34 cellular contexts compared by ENCODE assay signal in the genomic region with DNA sequence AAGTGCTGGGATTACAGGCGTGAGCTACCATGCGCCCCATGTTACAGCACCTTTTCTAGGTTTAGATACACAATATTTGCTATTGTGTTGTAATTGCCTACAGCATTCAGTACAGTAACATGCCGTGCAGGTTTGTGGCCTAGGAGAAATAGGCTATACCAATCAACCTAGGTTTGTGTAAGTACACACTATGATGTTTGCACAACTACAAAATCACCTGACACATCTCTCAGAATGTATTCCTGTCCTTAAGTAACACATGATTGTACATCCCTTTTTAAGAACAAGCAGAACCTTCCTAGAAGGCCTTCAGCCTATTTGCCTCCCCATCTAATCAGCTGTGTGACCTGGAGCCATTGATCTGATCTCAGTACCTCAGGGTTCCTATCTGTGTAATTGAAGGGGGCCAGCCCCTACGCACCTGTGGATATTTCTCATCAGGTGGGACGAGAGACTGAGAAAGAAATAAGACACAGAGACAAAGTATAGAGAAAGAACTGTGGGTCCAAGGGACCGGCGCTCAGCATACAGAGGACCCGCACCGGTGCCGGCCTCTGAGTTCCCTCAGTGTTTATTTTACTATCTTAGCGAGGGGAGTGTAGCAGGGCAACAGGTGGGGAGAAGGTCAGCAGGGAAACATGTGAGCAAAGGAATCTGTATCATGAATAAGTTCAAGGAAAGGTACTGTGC. TPM values are rescaled to one million over a fixed set of nuclear protein-coding genes. Genes with fewer than 3 reads are reported as not detected.
DNase-seq lines count a peak whose midpoint lies in the region; ATAC-seq, FAIRE-seq and TF ChIP-seq lines count a peak whose summit lies in the region.
"Had no signal": no experiment of that assay in that cellular context is flagged by ENCODE, and none has a peak within 500 bp of the region (broad histone marks: within the 10 kb centered on the region; RNA-seq: fewer than 3 reads in every experiment).

No MANE protein-coding gene starts in this region.

- H4K12ac ChIP-seq in trophoblast cell (ENCODE audit: low read depth, low read length), result no peak overlapping the region

- H4K8ac ChIP-seq in trophoblast cell (ENCODE audit: low read depth, low read length), result no peak overlapping the region

- in situ Hi-C loops in HepG2 (cut with HindIII; ENCODE audit: extremely low pct_ligation_motif_present, low pct_unique_long_range_greater_than_20kb), result no loop called here

- TF ChIP-seq RAD21 in HepG2 (CRISPR knock-in tag; IDR thresholded peaks at IDR 0.05), result no peak

- H3K18ac ChIP-seq in trophoblast cell (ENCODE audit: low read length), result no peak overlapping the region

- no peak overlapping the region for H4K91ac ChIP-seq in trophoblast cell (ENCODE audit: low read depth, low read length)

- H3K79me2 ChIP-seq in HepG2 (ENCODE audit: insufficient read depth, low read length) (no peaks in the 10 kb centered on the region), trophoblast cell (ENCODE audit: control insufficient read depth, insufficient read depth, low read length, poor library complexity) (no peaks in the 10 kb centered on the region)

- TF ChIP-seq CTCF in cardiac muscle cell (IDR thresholded peaks at IDR 0.05; ENCODE audit: low read depth, low read length) (no peak), heart left ventricle (IDR thresholded peaks at IDR 0.05) (no peak), HepG2 (CRISPR knock-in tag; IDR thresholded peaks at IDR 0.05) (no peak)

- TF ChIP-seq POLR2A in heart left ventricle (IDR thresholded peaks at IDR 0.05) (no peak), HepG2 (IDR thresholded peaks at IDR 0.05; ENCODE audit: insufficient read depth in 1 of 2, low read depth in 2 of 2, low read length in 2 of 2) (no peak)

- DNase-seq in cardiac muscle cell (ENCODE audit: low read depth in 1 of 2, low spot score in 1 of 2) (no peak), heart left ventricle (no peak), HepG2 (ENCODE audit: low spot score) (no peak), trophoblast cell (peak; percentile 62 to 77), T-helper 1 cell (no peak), inferior parietal cortex (ENCODE audit: extremely low spot score) (no peak)
- DNase-seq in activated CD8-positive, alpha-beta memory T cell treated with anti-CD3 and anti-CD28 coated beads for 24 hours, result no peak
- DNase-seq: activated gamma-delta T cell treated with Interleukin-2 at 50 U/mL for 16 hours; activated T-cell treated with anti-CD3 and anti-CD28 coated beads, Interleukin-2, amount 50 U/mL, for 24 hours; AML-193; DMS79; effector CD4-positive, alpha-beta T cell; foreskin keratinocyte; GF-D8; hippocampal formation; KG1; NCI-H146; NCI-H524; T-cell had no signal

- CTCF ChIA-PET in HepG2 (lab: Yijun Ruan, JAX; ENCODE audit: low intra/inter-chr PET ratio, low total read pairs), result interaction anchor here (2.1 kb wide), 1 partner anchor 46 kb away, joined by 6 read pairs; a partner anchor contains a TSS

- H3K27ac ChIP-seq in cardiac muscle cell, result peak overlapping the region; percentile 99
- no peak overlapping the region for H3K27ac ChIP-seq in heart left ventricle
- H3K27ac ChIP-seq in HepG2 (ENCODE audit: extremely low read length, insufficient read depth, low read length), result peak overlapping the region; percentile 58
- H3K27ac ChIP-seq in trophoblast cell (ENCODE audit: low read depth, low read length), result peak overlapping the region; percentile 45
- H3K27ac ChIP-seq: foreskin keratinocyte, SJCRH30, skin epidermis had no signal

- no peak overlapping the region for H3K14ac ChIP-seq in trophoblast cell (ENCODE audit: low read length)

- WGBS in heart left ventricle, 4 donors, result 74 to 84% (median 78%) methylated on average over 11 of the region's 11 CpGs
- 2% methylated on average over 11 of the region's 11 CpGs for WGBS in HepG2 (ENCODE audit: low lambda C conversion rate)
- no CpG with 5 or more reads among the region's 11 CpGs for WGBS in trophoblast cell (ENCODE audit: extremely low coverage, insufficient coverage, insufficient read length)

- H2AFZ ChIP-seq in HepG2 (ENCODE audit: low read length) (no peak overlapping the region), trophoblast cell (ENCODE audit: insufficient read depth, low read length, poor library complexity) (no peak overlapping the region)

- H2BK12ac ChIP-seq in trophoblast cell (ENCODE audit: low read length), result no peak overlapping the region

- no peaks in the 10 kb centered on the region for H4K20me1 ChIP-seq in HepG2 (ENCODE audit: insufficient read depth, low read length)

- H3K27me3 ChIP-seq in cardiac muscle cell (no peaks in the 10 kb centered on the region), heart left ventricle (no peaks in the 10 kb centered on the region), HepG2 (ENCODE audit: control insufficient read depth in 1 of 2, insufficient read depth in 2 of 2, low read length in 2 of 2) (0 out of 5 replicates have a peak, but pooled peaks cover 0 to 3% of the 10 kb centered on the region in 2 experiments), trophoblast cell (ENCODE audit: insufficient read depth, low read length) (no peaks in the 10 kb centered on the region)
- H3K27me3 ChIP-seq: foreskin keratinocyte, SJCRH30 had no signal

- no peak overlapping the region for H3K4ac ChIP-seq in trophoblast cell (ENCODE audit: low read depth, low read length)

- ATAC-seq in heart left ventricle (no peak), HepG2 (peak; percentile 67), GM18511 (IDR thresholded peaks at IDR 0.05; ENCODE audit: unreplicated experiment) (no peak)
- ATAC-seq: foreskin keratinocyte; stimulated activated effector memory CD8-positive, alpha-beta T cell treated with anti-CD3 and anti-CD28 coated beads, Interleukin-12 subunit alpha, Interleukin-12 subunit beta, amount 100 ng/mL, for 72 hours; T-cell had no signal

- no peak for TF ChIP-seq EP300 in HepG2 (IDR thresholded peaks at IDR 0.05; ENCODE audit: low read depth in 2 of 2, low read length in 2 of 2)
- TF ChIP-seq EP300 in HepG2 (CRISPR knock-in tag; IDR thresholded peaks at IDR 0.05; ENCODE audit: borderline replicate concordance), result no peak

- H3K9me3 ChIP-seq in cardiac muscle cell (ENCODE audit: low read depth) (no peaks in the 10 kb centered on the region), heart left ventricle (no peaks in the 10 kb centered on the region), HepG2 (ENCODE audit: low read length) (no peaks in the 10 kb centered on the region), trophoblast cell (ENCODE audit: insufficient read depth, low read depth, low read length) (no peaks in the 10 kb centered on the region)
- H3K9me3 ChIP-seq: SJCRH30 had no signal

- intact Hi-C loops in heart left ventricle (cut with DNase I) (no loop called here), HepG2 (cut with micrococcal nuclease; ENCODE audit: unreplicated experiment) (no loop called here)

- H2BK120ac ChIP-seq in trophoblast cell (ENCODE audit: insufficient read depth, low read length, poor library complexity), result no peak overlapping the region

- H3K79me1 ChIP-seq in trophoblast cell (ENCODE audit: low read length), result peaks cover 5% of the 10 kb centered on the region

- H3K4me3 ChIP-seq in cardiac muscle cell, result no peak overlapping the region
- H3K4me3 ChIP-seq in heart left ventricle, result no peak overlapping the region
- H3K4me3 ChIP-seq in HepG2 (replicated peaks in 1 of 3; ENCODE audit: insufficient read depth in 1 of 3, low read depth in 2 of 3, low read length in 3 of 3), result peak overlapping the region; percentile 1 to 47 (median 19); a peak in 4 of 6 replicates
- no peak overlapping the region for H3K4me3 ChIP-seq in trophoblast cell (ENCODE audit: low read depth, low read length)
- H3K4me3 ChIP-seq: skin epidermis had no signal

- H3K4me1 ChIP-seq in cardiac muscle cell (ENCODE audit: low read depth) (peaks cover 35% of the 10 kb centered on the region), heart left ventricle (peaks cover 0 to 11% (median 0%) of the 10 kb centered on the region in 12 donors), HepG2 (ENCODE audit: insufficient read depth, low read length) (peaks cover 74% of the 10 kb centered on the region), trophoblast cell (ENCODE audit: control insufficient read depth in 1 of 2, insufficient read depth in 2 of 2, low read length in 2 of 2) (peaks cover 6% of the 10 kb centered on the region in 2 experiments)
- H3K4me1 ChIP-seq: foreskin keratinocyte had no signal

- H3K9ac ChIP-seq in HepG2 (ENCODE audit: insufficient read depth, low read depth, low read length), result no peak overlapping the region
- H3K9ac ChIP-seq in trophoblast cell (ENCODE audit: low read length), result no peak overlapping the region

- POLR2A ChIA-PET in HepG2 (lab: Yijun Ruan, JAX), result interaction anchor here (0.6 to 2.8 kb wide), 3 partner anchors 12 to 75 kb away, joined by 4 to 37 read pairs (median 19); a partner anchor contains a TSS

- no peak overlapping the region for H3K23ac ChIP-seq in trophoblast cell (ENCODE audit: low read length)

- no peak for FAIRE-seq in HepG2 (lab: Jason Lieb, UNC)
- FAIRE-seq: GM18507, H54, islet of Langerhans, TTC549 had no signal

- no peaks in the 10 kb centered on the region for H3K36me3 ChIP-seq in cardiac muscle cell
- no peaks in the 10 kb centered on the region for H3K36me3 ChIP-seq in heart left ventricle
- H3K36me3 ChIP-seq in HepG2 (replicated peaks in 1 of 2; ENCODE audit: control insufficient read depth in 1 of 2, insufficient read depth in 2 of 2, low read length in 2 of 2), result no peaks in the 10 kb centered on the region
- H3K36me3 ChIP-seq in trophoblast cell (ENCODE audit: control insufficient read depth in 1 of 2, insufficient read depth in 2 of 2, low read length in 2 of 2), result no peaks in the 10 kb centered on the region
- H3K36me3 ChIP-seq: SJCRH30 had no signal

- peak overlapping the region; percentile 79 for H3K4me2 ChIP-seq in HepG2 (ENCODE audit: low read depth, low read length)
- no peak overlapping the region for H3K4me2 ChIP-seq in trophoblast cell (ENCODE audit: low read length)

- no peak overlapping the region for H2BK5ac ChIP-seq in trophoblast cell (ENCODE audit: low read depth, low read length, poor library complexity)

- BruUV-seq in HepG2 (replicated peaks; lab: Mats Ljungman, UMichigan), result no TSS peak

- no peak overlapping the region for H2AK5ac ChIP-seq in trophoblast cell (ENCODE audit: low read length)

RNA-seq across cellular contexts. Expression of a gene that starts 18.7 kb away (rescaled TPM):
- total RNA-seq in cardiac muscle cell (15.5 and 25.9 TPM in 2 replicates), heart left ventricle (100 to 1,000 TPM in 7 of 9 donors, 10 to 100 TPM in 2; 89.1 to 173 (median 126) TPM), HepG2 (2016; rRNA removed; fragmentation: Illumina TruSeq; extraction: Trizol) (69.7 and 139 TPM in 2 replicates)
- polyA plus RNA-seq in cardiac muscle cell (18.8 and 41.2 TPM in 2 replicates), heart left ventricle (100 to 1,000 TPM in 1 of 2 donors, 10 to 100 TPM in 1; 41.8 to 208 TPM), HepG2 (2011; rRNA removed) (127 and 181 TPM in 2 replicates)
- 37.2 and 38.6 TPM in 2 replicates for total RNA-seq in HepG2 (2016; cell fraction: cytosol; rRNA removed; fragmentation: Illumina TruSeq; extraction: Trizol; ENCODE audit: low read depth)
- 57.8 and 142 TPM in 2 replicates for total RNA-seq in HepG2 (2016; cell fraction: insoluble cytoplasmic fraction; rRNA removed; fragmentation: Illumina TruSeq; extraction: Trizol)
- 88.3 and 90.4 TPM in 2 replicates for total RNA-seq in HepG2 (2016; cell fraction: membrane; rRNA removed; fragmentation: Illumina TruSeq; extraction: Trizol)
- total RNA-seq in HepG2 (2016; cell fraction: nucleus; rRNA removed; fragmentation: Illumina TruSeq; extraction: Trizol), result 108 and 128 TPM in 2 replicates
- 146 and 187 TPM in 2 replicates for polyA plus RNA-seq in HepG2 (2011; cell fraction: cytosol; rRNA removed)
- polyA plus RNA-seq in HepG2 (2011; cell fraction: nucleus; rRNA removed), result 207 and 243 TPM in 2 replicates
- polyA plus RNA-seq in HepG2 (2012), result 254 and 390 TPM in 2 replicates
- polyA plus RNA-seq in HepG2 (2016; cell fraction: cytosol; fragmentation: Illumina TruSeq; extraction: Trizol; ENCODE audit: low read depth), result 33.9 and 35.7 TPM in 2 replicates
- polyA plus RNA-seq in HepG2 (2016; cell fraction: insoluble cytoplasmic fraction; fragmentation: Illumina TruSeq; extraction: Trizol; ENCODE audit: low read depth), result 56.2 and 61.3 TPM in 2 replicates
- 62.1 and 66.4 TPM in 2 replicates for polyA plus RNA-seq in HepG2 (2016; cell fraction: membrane; fragmentation: Illumina TruSeq; extraction: Trizol; ENCODE audit: low read depth)
- 152 and 156 TPM in 2 replicates for polyA plus RNA-seq in HepG2 (2016; cell fraction: nucleus; fragmentation: Illumina TruSeq; extraction: Trizol; ENCODE audit: insufficient read depth, low read depth)
- 19.4 and 315 TPM in 2 replicates for polyA minus RNA-seq in HepG2 (2011; rRNA and poly(A)+ RNA removed; ENCODE audit: low replicate concordance)
- polyA minus RNA-seq in HepG2 (2011; cell fraction: cytosol; rRNA and poly(A)+ RNA removed), result 88.2 and 133 TPM in 2 replicates
- 37.2 and 64.6 TPM in 2 replicates for polyA minus RNA-seq in HepG2 (2011; cell fraction: nucleus; rRNA and poly(A)+ RNA removed)
- polyA plus RNA-seq in trophoblast cell (2013), result 192 and 203 TPM in 2 replicates

RNA-seq across cellular contexts. Expression of a gene that starts 40.7 kb away (rescaled TPM):
- total RNA-seq in cardiac muscle cell, result 103 and 173 TPM in 2 replicates
- polyA plus RNA-seq in cardiac muscle cell, result 206 and 287 TPM in 2 replicates
- total RNA-seq in heart left ventricle, result 10 to 100 TPM; 53.8 to 78.7 (median 72.5) TPM
- polyA plus RNA-seq in heart left ventricle, result 100 to 1,000 TPM in 1 of 2 donors, 10 to 100 TPM in 1; 54.6 to 146 TPM
- total RNA-seq in HepG2 (2016; rRNA removed; fragmentation: Illumina TruSeq; extraction: Trizol), result 50.0 and 55.9 TPM in 2 replicates
- total RNA-seq in HepG2 (2016; cell fraction: cytosol; rRNA removed; fragmentation: Illumina TruSeq; extraction: Trizol; ENCODE audit: low read depth), result 21.6 and 27.3 TPM in 2 replicates
- total RNA-seq in HepG2 (2016; cell fraction: insoluble cytoplasmic fraction; rRNA removed; fragmentation: Illumina TruSeq; extraction: Trizol), result 48.3 and 59.8 TPM in 2 replicates
- total RNA-seq in HepG2 (2016; cell fraction: membrane; rRNA removed; fragmentation: Illumina TruSeq; extraction: Trizol), result 30.6 and 30.7 TPM in 2 replicates
- 34.2 and 39.5 TPM in 2 replicates for total RNA-seq in HepG2 (2016; cell fraction: nucleus; rRNA removed; fragmentation: Illumina TruSeq; extraction: Trizol)
- 78.0 and 80.4 TPM in 2 replicates for polyA plus RNA-seq in HepG2 (2011; rRNA removed)
- polyA plus RNA-seq in HepG2 (2011; cell fraction: cytosol; rRNA removed), result 48.4 and 76.6 TPM in 2 replicates
- polyA plus RNA-seq in HepG2 (2011; cell fraction: nucleus; rRNA removed), result 76.3 and 77.5 TPM in 2 replicates
- polyA plus RNA-seq in HepG2 (2012), result 59.5 and 60.9 TPM in 2 replicates
- 24.9 and 29.3 TPM in 2 replicates for polyA plus RNA-seq in HepG2 (2016; cell fraction: cytosol; fragmentation: Illumina TruSeq; extraction: Trizol; ENCODE audit: low read depth)
- 58.0 and 59.1 TPM in 2 replicates for polyA plus RNA-seq in HepG2 (2016; cell fraction: insoluble cytoplasmic fraction; fragmentation: Illumina TruSeq; extraction: Trizol; ENCODE audit: low read depth)
- 31.6 and 35.4 TPM in 2 replicates for polyA plus RNA-seq in HepG2 (2016; cell fraction: membrane; fragmentation: Illumina TruSeq; extraction: Trizol; ENCODE audit: low read depth)
- 73.5 and 80.9 TPM in 2 replicates for polyA plus RNA-seq in HepG2 (2016; cell fraction: nucleus; fragmentation: Illumina TruSeq; extraction: Trizol; ENCODE audit: insufficient read depth, low read depth)
- 33.3 and 44.2 TPM in 2 replicates for polyA minus RNA-seq in HepG2 (2011; rRNA and poly(A)+ RNA removed; ENCODE audit: low replicate concordance)
- 15.5 and 20.7 TPM in 2 replicates for polyA minus RNA-seq in HepG2 (2011; cell fraction: cytosol; rRNA and poly(A)+ RNA removed)
- 9.7 and 10.9 TPM in 2 replicates for polyA minus RNA-seq in HepG2 (2011; cell fraction: nucleus; rRNA and poly(A)+ RNA removed)
- 62.6 and 65.9 TPM in 2 replicates for polyA plus RNA-seq in trophoblast cell (2013)

RNA-seq across cellular contexts. Expression of a gene that starts 41.1 kb away (rescaled TPM):
- total RNA-seq in cardiac muscle cell, result 269 and 315 TPM in 2 replicates
- 273 and 276 TPM in 2 replicates for polyA plus RNA-seq in cardiac muscle cell
- total RNA-seq in heart left ventricle, result 100 to 1,000 TPM in 2 of 9 donors, 10 to 100 TPM in 7; 51.6 to 127 (median 58.0) TPM
- 100 to 1,000 TPM in 1 of 2 donors, 10 to 100 TPM in 1; 58.6 to 150 TPM for polyA plus RNA-seq in heart left ventricle
- total RNA-seq in HepG2 (2016; rRNA removed; fragmentation: Illumina TruSeq; extraction: Trizol), result 186 and 241 TPM in 2 replicates
- 26.6 and 29.2 TPM in 2 replicates for total RNA-seq in HepG2 (2016; cell fraction: cytosol; rRNA removed; fragmentation: Illumina TruSeq; extraction: Trizol; ENCODE audit: low read depth)
- total RNA-seq in HepG2 (2016; cell fraction: insoluble cytoplasmic fraction; rRNA removed; fragmentation: Illumina TruSeq; extraction: Trizol), result 202 and 247 TPM in 2 replicates
- total RNA-seq in HepG2 (2016; cell fraction: membrane; rRNA removed; fragmentation: Illumina TruSeq; extraction: Trizol), result 56.8 and 59.3 TPM in 2 replicates
- total RNA-seq in HepG2 (2016; cell fraction: nucleus; rRNA removed; fragmentation: Illumina TruSeq; extraction: Trizol), result 85.4 and 91.7 TPM in 2 replicates
- polyA plus RNA-seq in HepG2 (2011; rRNA removed), result 110 and 119 TPM in 2 replicates
- 138 and 202 TPM in 2 replicates for polyA plus RNA-seq in HepG2 (2011; cell fraction: cytosol; rRNA removed)
- polyA plus RNA-seq in HepG2 (2011; cell fraction: nucleus; rRNA removed), result 161 and 181 TPM in 2 replicates
- polyA plus RNA-seq in HepG2 (2012), result 99.2 and 104 TPM in 2 replicates
- polyA plus RNA-seq in HepG2 (2016; cell fraction: cytosol; fragmentation: Illumina TruSeq; extraction: Trizol; ENCODE audit: low read depth), result 13.9 and 16.0 TPM in 2 replicates
- 224 and 231 TPM in 2 replicates for polyA plus RNA-seq in HepG2 (2016; cell fraction: insoluble cytoplasmic fraction; fragmentation: Illumina TruSeq; extraction: Trizol; ENCODE audit: low read depth)
- polyA plus RNA-seq in HepG2 (2016; cell fraction: membrane; fragmentation: Illumina TruSeq; extraction: Trizol; ENCODE audit: low read depth), result 30.9 and 33.2 TPM in 2 replicates
- polyA plus RNA-seq in HepG2 (2016; cell fraction: nucleus; fragmentation: Illumina TruSeq; extraction: Trizol; ENCODE audit: insufficient read depth, low read depth), result 127 and 131 TPM in 2 replicates
- 41.5 and 143 TPM in 2 replicates for polyA minus RNA-seq in HepG2 (2011; rRNA and poly(A)+ RNA removed; ENCODE audit: low replicate concordance)
- polyA minus RNA-seq in HepG2 (2011; cell fraction: cytosol; rRNA and poly(A)+ RNA removed), result 58.2 and 63.3 TPM in 2 replicates
- polyA minus RNA-seq in HepG2 (2011; cell fraction: nucleus; rRNA and poly(A)+ RNA removed), result 39.9 and 43.6 TPM in 2 replicates
- polyA plus RNA-seq in trophoblast cell (2013), result 66.7 and 67.0 TPM in 2 replicates

RNA-seq across cellular contexts. Expression of a gene that starts 45.7 kb away (rescaled TPM):
- total RNA-seq in cardiac muscle cell (2.0 and 5.5 TPM in 2 replicates), heart left ventricle (under 1 TPM in 1 of 9 donors, not detected in 8; 0.18 TPM), HepG2 (2016; rRNA removed; fragmentation: Illumina TruSeq; extraction: Trizol) (0.22 TPM in 1 of 2 replicates, not detected in the other)
- polyA plus RNA-seq in cardiac muscle cell (1.2 and 5.0 TPM in 2 replicates), heart left ventricle (under 1 TPM in 1 of 2 donors, not detected in 1; 0.07 TPM), HepG2 (2011; rRNA removed) (0.07 and 0.09 TPM in 2 replicates)
- 0.35 TPM in 1 of 2 replicates, not detected in the other for total RNA-seq in HepG2 (2016; cell fraction: cytosol; rRNA removed; fragmentation: Illumina TruSeq; extraction: Trizol; ENCODE audit: low read depth)
- 0.15 TPM in 1 of 2 replicates, not detected in the other for total RNA-seq in HepG2 (2016; cell fraction: insoluble cytoplasmic fraction; rRNA removed; fragmentation: Illumina TruSeq; extraction: Trizol)
- total RNA-seq in HepG2 (2016; cell fraction: membrane; rRNA removed; fragmentation: Illumina TruSeq; extraction: Trizol), result 0.38 and 0.49 TPM in 2 replicates
- total RNA-seq in HepG2 (2016; cell fraction: nucleus; rRNA removed; fragmentation: Illumina TruSeq; extraction: Trizol), result not detected in 2 replicates
- polyA plus RNA-seq in HepG2 (2011; cell fraction: cytosol; rRNA removed), result 0.09 and 0.15 TPM in 2 replicates
- polyA plus RNA-seq in HepG2 (2011; cell fraction: nucleus; rRNA removed), result 0.48 and 0.87 TPM in 2 replicates
- polyA plus RNA-seq in HepG2 (2012), result 0.15 TPM in 1 of 2 replicates, not detected in the other
- not detected in 2 replicates for polyA plus RNA-seq in HepG2 (2016; cell fraction: cytosol; fragmentation: Illumina TruSeq; extraction: Trizol; ENCODE audit: low read depth)
- not detected in 2 replicates for polyA plus RNA-seq in HepG2 (2016; cell fraction: insoluble cytoplasmic fraction; fragmentation: Illumina TruSeq; extraction: Trizol; ENCODE audit: low read depth)
- polyA plus RNA-seq in HepG2 (2016; cell fraction: membrane; fragmentation: Illumina TruSeq; extraction: Trizol; ENCODE audit: low read depth), result not detected in 2 replicates
- polyA plus RNA-seq in HepG2 (2016; cell fraction: nucleus; fragmentation: Illumina TruSeq; extraction: Trizol; ENCODE audit: insufficient read depth, low read depth), result not detected in 2 replicates
- polyA minus RNA-seq in HepG2 (2011; rRNA and poly(A)+ RNA removed; ENCODE audit: low replicate concordance), result 0.36 TPM in 1 of 2 replicates, not detected in the other
- polyA minus RNA-seq in HepG2 (2011; cell fraction: cytosol; rRNA and poly(A)+ RNA removed), result not detected in 2 replicates
- 1.4 TPM in 1 of 2 replicates, not detected in the other for polyA minus RNA-seq in HepG2 (2011; cell fraction: nucleus; rRNA and poly(A)+ RNA removed)
- polyA plus RNA-seq in trophoblast cell (2013), result 0.14 and 0.17 TPM in 2 replicates
- total RNA-seq: A172; activated CD8-positive, alpha-beta memory T cell treated with anti-CD3 and anti-CD28 coated beads for 36 hours; chondrocyte; foreskin keratinocyte; HT1080; lower leg skin; mononuclear cell; SJCRH30; T-cell had no signal
- polyA plus RNA-seq: esophagus, foreskin keratinocyte had no signal

RNA-seq across cellular contexts. Expression of a gene that starts 50.2 kb away (rescaled TPM):
- total RNA-seq in cardiac muscle cell (2.4 and 4.4 TPM in 2 replicates), heart left ventricle (1 to 10 TPM in 6 of 9 donors, under 1 TPM in 3; 0.52 to 4.7 (median 1.2) TPM), HepG2 (2016; rRNA removed; fragmentation: Illumina TruSeq; extraction: Trizol) (0.09 TPM in 1 of 2 replicates, not detected in the other)
- polyA plus RNA-seq in cardiac muscle cell (2.9 and 7.9 TPM in 2 replicates), heart left ventricle (1 to 10 TPM in 1 of 2 donors, under 1 TPM in 1; 1.00 to 1.8 TPM), HepG2 (2011; rRNA removed) (0.05 and 0.09 TPM in 2 replicates)
- total RNA-seq in HepG2 (2016; cell fraction: cytosol; rRNA removed; fragmentation: Illumina TruSeq; extraction: Trizol; ENCODE audit: low read depth), result not detected in 2 replicates
- 0.15 TPM in 1 of 2 replicates, not detected in the other for total RNA-seq in HepG2 (2016; cell fraction: insoluble cytoplasmic fraction; rRNA removed; fragmentation: Illumina TruSeq; extraction: Trizol)
- total RNA-seq in HepG2 (2016; cell fraction: membrane; rRNA removed; fragmentation: Illumina TruSeq; extraction: Trizol), result 0.17 TPM in 1 of 2 replicates, not detected in the other
- total RNA-seq in HepG2 (2016; cell fraction: nucleus; rRNA removed; fragmentation: Illumina TruSeq; extraction: Trizol), result 0.25 and 0.38 TPM in 2 replicates
- polyA plus RNA-seq in HepG2 (2011; cell fraction: cytosol; rRNA removed), result 0.05 and 0.12 TPM in 2 replicates
- 0.45 and 0.68 TPM in 2 replicates for polyA plus RNA-seq in HepG2 (2011; cell fraction: nucleus; rRNA removed)
- 0.09 and 0.11 TPM in 2 replicates for polyA plus RNA-seq in HepG2 (2012)
- polyA plus RNA-seq in HepG2 (2016; cell fraction: cytosol; fragmentation: Illumina TruSeq; extraction: Trizol; ENCODE audit: low read depth), result 0.08 and 0.22 TPM in 2 replicates
- polyA plus RNA-seq in HepG2 (2016; cell fraction: insoluble cytoplasmic fraction; fragmentation: Illumina TruSeq; extraction: Trizol; ENCODE audit: low read depth), result 0.16 TPM in 1 of 2 replicates, not detected in the other
- 0.22 and 0.27 TPM in 2 replicates for polyA plus RNA-seq in HepG2 (2016; cell fraction: membrane; fragmentation: Illumina TruSeq; extraction: Trizol; ENCODE audit: low read depth)
- not detected in 2 replicates for polyA plus RNA-seq in HepG2 (2016; cell fraction: nucleus; fragmentation: Illumina TruSeq; extraction: Trizol; ENCODE audit: insufficient read depth, low read depth)
- 0.12 and 1.2 TPM in 2 replicates for polyA minus RNA-seq in HepG2 (2011; rRNA and poly(A)+ RNA removed; ENCODE audit: low replicate concordance)
- polyA minus RNA-seq in HepG2 (2011; cell fraction: cytosol; rRNA and poly(A)+ RNA removed), result not detected in 2 replicates
- polyA minus RNA-seq in HepG2 (2011; cell fraction: nucleus; rRNA and poly(A)+ RNA removed), result 1.2 and 1.5 TPM in 2 replicates
- 0.23 and 0.40 TPM in 2 replicates for polyA plus RNA-seq in trophoblast cell (2013)
- total RNA-seq: A172 had no signal

Comparison
In these comparisons a context has a peak if more than half of its experiments do, and no peak if none do; other contexts are left out.
1. H3K27ac ChIP-seq: peak in cardiac muscle cell (single experiment), HepG2 (single experiment) and trophoblast cell (single experiment); none in heart left ventricle (0 of 12).
2. DNase-seq: peak in trophoblast cell (2 of 2); none in cardiac muscle cell (0 of 2), heart left ventricle (0 of 5), HepG2 (single experiment), activated CD8-positive, alpha-beta memory T cell treated with anti-CD3 and anti-CD28 coated beads for 24 hours (single experiment), T-helper 1 cell (0 of 5) and inferior parietal cortex (single experiment).
3. H3K4me3 ChIP-seq: peak in HepG2 (3 of 3); none in cardiac muscle cell (single experiment), heart left ventricle (0 of 12) and trophoblast cell (single experiment).